ENCODE assay signal across 29 cellular contexts in genomic region chr1:196377811-196378210, GRCh38.
"Had no signal": no experiment of that assay in that cellular context is flagged by ENCODE, and none has a peak within 500 bp of the region (broad histone marks: within the 10 kb centered on the region; RNA-seq: fewer than 3 reads in every experiment).

No MANE protein-coding gene starts in this region.

- H3K27me3 Mint-ChIP-seq: activated CD4-positive, alpha-beta memory T cell treated with anti-CD3 and anti-CD28 coated beads, Interleukin-2, amount 10 ng/mL, durations not matched to agents 7 days and 5 days; activated CD4-positive, alpha-beta T cell treated with anti-CD3 and anti-CD28 coated beads for 36 hours; activated CD4-positive, alpha-beta T cell treated with anti-CD3 and anti-CD28 coated beads, Interleukin-2, amount 10 ng/mL, durations not matched to agents 24 days and 14 days; activated naive CD8-positive, alpha-beta T cell; activated T-cell treated with anti-CD3 and anti-CD28 coated beads, Interleukin-2, amount 50 U/mL, for 24 hours; effector memory CD8-positive, alpha-beta T cell; T-helper 17 cell had no signal

- H3K4me1 Mint-ChIP-seq: activated CD4-positive, alpha-beta T cell treated with anti-CD3 and anti-CD28 coated beads for 36 hours; activated CD4-positive, alpha-beta T cell treated with anti-CD3 and anti-CD28 coated beads, Interleukin-2, amount 10 ng/mL, durations not matched to agents 24 days and 14 days had no signal

- H3K36me3 ChIP-seq: brain microvascular endothelial cell, WERI-Rb-1 had no signal

- H3K27ac ChIP-seq: brain microvascular endothelial cell, epithelial cell of prostate, WERI-Rb-1 had no signal

- H3K36me3 Mint-ChIP-seq: activated naive CD8-positive, alpha-beta T cell had no signal

- H3K9me3 Mint-ChIP-seq: activated CD4-positive, alpha-beta memory T cell treated with anti-CD3 and anti-CD28 coated beads, Interleukin-2, amount 10 ng/mL, durations not matched to agents 7 days and 5 days; activated CD4-positive, alpha-beta T cell treated with anti-CD3 and anti-CD28 coated beads, Interleukin-2, amount 10 ng/mL, durations not matched to agents 24 days and 14 days; activated T-cell treated with anti-CD3 and anti-CD28 coated beads, Interleukin-2, amount 50 U/mL, for 24 hours; T-helper 2 cell treated with Interferon-gamma antibody and Interleukin-4, amounts not matched to agents 5 μg/mL and 100 μg/mL, for 36 hours had no signal

- H3K4me3 Mint-ChIP-seq: activated CD4-positive, alpha-beta memory T cell treated with anti-CD3 and anti-CD28 coated beads, Interleukin-2, amount 10 ng/mL, durations not matched to agents 7 days and 5 days; activated CD4-positive, alpha-beta T cell treated with anti-CD3 and anti-CD28 coated beads for 36 hours; activated CD4-positive, alpha-beta T cell treated with anti-CD3 and anti-CD28 coated beads, Interleukin-2, amount 10 ng/mL, durations not matched to agents 24 days and 14 days; activated naive CD8-positive, alpha-beta T cell; activated T-cell treated with anti-CD3 and anti-CD28 coated beads, Interleukin-2, amount 50 U/mL, for 24 hours; activated T-cell treated with anti-CD3 and anti-CD28 coated beads, Interleukin-2, amount 50 U/mL, for 72 hours; effector memory CD8-positive, alpha-beta T cell; T-helper 17 cell; T-helper 2 cell treated with Interferon-gamma antibody and Interleukin-4, amounts not matched to agents 5 μg/mL and 100 μg/mL, for 36 hours had no signal

- H3K27me3 ChIP-seq: brain microvascular endothelial cell had no signal

- H3K27ac Mint-ChIP-seq: activated CD4-positive, alpha-beta memory T cell treated with anti-CD3 and anti-CD28 coated beads, Interleukin-2, amount 10 ng/mL, durations not matched to agents 7 days and 5 days; activated CD4-positive, alpha-beta T cell treated with anti-CD3 and anti-CD28 coated beads for 36 hours; activated CD4-positive, alpha-beta T cell treated with anti-CD3 and anti-CD28 coated beads, Interleukin-2, amount 10 ng/mL, durations not matched to agents 24 days and 14 days; activated naive CD8-positive, alpha-beta T cell; activated T-cell treated with anti-CD3 and anti-CD28 coated beads, Interleukin-2, amount 50 U/mL, for 24 hours; activated T-cell treated with anti-CD3 and anti-CD28 coated beads, Interleukin-2, amount 50 U/mL, for 72 hours; effector memory CD8-positive, alpha-beta T cell; T-helper 17 cell; T-helper 2 cell treated with Interferon-gamma antibody and Interleukin-4, amounts not matched to agents 5 μg/mL and 100 μg/mL, for 36 hours had no signal

- DNase-seq: activated CD4-positive, alpha-beta memory T cell treated with anti-CD3 and anti-CD28 coated beads, Interleukin-2, amount 10 ng/mL, durations not matched to agents 7 days and 5 days; activated CD4-positive, alpha-beta T cell treated with anti-CD3 and anti-CD28 coated beads for 36 hours; activated CD4-positive, alpha-beta T cell treated with anti-CD3 and anti-CD28 coated beads, Interleukin-2, amount 10 ng/mL, durations not matched to agents 24 days and 14 days; activated CD4-positive, CD25-positive, alpha-beta regulatory T cell; activated CD4-positive, CD25-positive, alpha-beta regulatory T cell treated with anti-CD3 and anti-CD28 coated beads, Interleukin-2, amount 50 U/mL, for 72 hours; activated CD8-positive, alpha-beta memory T cell treated with anti-CD3 and anti-CD28 coated beads, Interleukin-2, amount 50 U/mL, for 48 hours; activated gamma-delta T cell; activated naive CD4-positive, alpha-beta T cell; activated naive CD4-positive, alpha-beta T cell treated with anti-CD3 and anti-CD28 coated beads, Interleukin-2, amount 50 U/mL, for 16 hours; activated T-cell treated with anti-CD3 and anti-CD28 coated beads for 4 hours; activated T-cell treated with anti-CD3 and anti-CD28 coated beads, Interleukin-2, amount 50 U/mL, for 24 hours; activated T-cell treated with anti-CD3 and anti-CD28 coated beads, Interleukin-2, amount 50 U/mL, for 72 hours; amniotic stem cell; anterior cingulate cortex; brain microvascular endothelial cell; caudate nucleus; cortex of kidney; dermis blood vessel endothelial cell; effector CD4-positive, alpha-beta T cell; effector memory CD8-positive, alpha-beta T cell; foreskin fibroblast; head of caudate nucleus; hippocampal formation; T-helper 17 cell; T1000; WERI-Rb-1 had no signal

- ATAC-seq: activated CD4-positive, alpha-beta T cell treated with anti-CD3 and anti-CD28 coated beads for 36 hours; activated T-cell treated with anti-CD3 and anti-CD28 coated beads, Interleukin-2, amount 50 U/mL, for 72 hours; effector memory CD8-positive, alpha-beta T cell; T-helper 17 cell had no signal
